21 cellular contexts compared by ENCODE assay signal in genomic region chr7:68955656-68956055, GRCh38.
"Had no signal": no experiment of that assay in that cellular context is flagged by ENCODE, and none has a peak within 500 bp of the region (broad histone marks: within the 10 kb centered on the region; RNA-seq: fewer than 3 reads in every experiment).

No MANE protein-coding gene starts in this region.

- H3K4me3 ChIP-seq: SJSA1, SK-N-MC had no signal

- H3K27ac ChIP-seq: SJSA1, SK-N-MC had no signal

- DNase-seq: IMR-90, Karpas-422, KG1, MM.1S, NCI-H1092 treated with DMSO at 0.1 percent for 48 hours, NCI-H1436, NCI-H187, NCI-H2029, NCI-H2081 treated with DMSO at 0.1 percent for 48 hours, NCI-H2171, NCI-H226, NCI-H446, NCI-H510A, NCI-H524 treated with DMSO at 0.1 percent for 48 hours, NCI-H69, NCI-H774, Right ventricle myocardium superior, RPMI8226, SIG-M5 had no signal

- H3K27me3 ChIP-seq: SJSA1 had no signal

- H3K36me3 ChIP-seq: SJSA1 had no signal

- H3K9me3 ChIP-seq: SJSA1 had no signal

- H3K4me1 ChIP-seq: SJSA1 had no signal
